ENCODE assay signal across 28 cellular contexts in the genomic region with DNA sequence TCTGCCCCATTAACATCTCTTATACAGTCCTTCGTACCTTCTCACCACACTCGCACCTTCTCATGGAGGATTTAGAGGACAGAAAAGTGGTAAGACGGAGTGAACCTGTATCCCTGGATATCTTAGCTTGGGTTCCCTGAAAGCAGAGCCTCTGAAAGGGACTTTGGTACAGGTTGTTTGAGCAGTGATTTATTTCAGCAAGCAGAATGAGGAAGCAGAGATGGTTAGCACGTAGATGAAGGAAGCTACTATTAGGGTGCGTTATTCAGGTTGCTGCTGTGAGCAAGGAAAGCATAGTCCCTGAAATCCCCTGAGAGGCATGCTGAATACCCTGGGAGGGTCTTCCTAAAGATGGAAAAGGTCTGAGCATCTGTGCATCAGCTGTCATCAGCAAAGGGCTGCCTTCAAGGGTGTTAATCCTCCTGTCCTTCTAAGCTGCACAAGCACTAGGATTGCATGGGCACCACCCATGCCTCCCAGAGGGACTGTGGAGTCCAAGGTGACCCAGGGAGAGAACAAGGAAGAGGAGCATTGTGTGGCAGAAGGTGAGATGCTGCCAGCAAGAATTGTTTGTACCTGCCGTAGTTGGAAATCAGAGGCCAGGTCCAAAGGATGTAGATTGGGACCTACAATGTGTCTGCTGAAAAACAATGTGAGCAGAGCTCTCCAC.
"Had no signal": no experiment of that assay in that cellular context is flagged by ENCODE, and none has a peak within 500 bp of the region (broad histone marks: within the 10 kb centered on the region; RNA-seq: fewer than 3 reads in every experiment).

No MANE protein-coding gene starts in this region.

- H3K36me3 ChIP-seq: left lung, lower lobe of right lung, ovary, prostate gland, stomach, thyroid gland, transverse colon, upper lobe of left lung, vagina had no signal

- H3K27me3 ChIP-seq: left lung, ovary, stomach, testis, thyroid gland, transverse colon, upper lobe of left lung, vagina had no signal

- H3K27ac ChIP-seq: left lung, lower lobe of right lung, ovary, prostate gland, skin epidermis, stomach, testis, thyroid gland, transverse colon, upper lobe of left lung, vagina had no signal

- H3K4me3 Mint-ChIP-seq: naive thymus-derived CD4-positive, alpha-beta T cell; natural killer cell treated with Interleukin-12 subunit alpha and Interleukin-12 subunit beta and Interleukin-15 and Interleukin-18, amount 100 ng/mL, for 72 hours; stimulated activated naive B cell treated with anti-CD40 and anti-IgM and Interleukin-4, amounts not matched to agents 10 μg/mL and 1 μg/mL and 100 μg/mL, for 72 hours had no signal

- ATAC-seq: left cardiac atrium; left lung; lower lobe of right lung; naive thymus-derived CD4-positive, alpha-beta T cell; natural killer cell treated with Interleukin-12 subunit alpha and Interleukin-12 subunit beta and Interleukin-15 and Interleukin-18, amount 100 ng/mL, for 72 hours; right cardiac atrium; sciatic nerve; stimulated activated naive B cell treated with anti-CD40 and anti-IgM and Interleukin-4, amounts not matched to agents 10 μg/mL and 1 μg/mL and 100 μg/mL, for 72 hours; stimulated activated naive CD8-positive, alpha-beta T cell treated with anti-CD3 and anti-CD28 coated beads, Interleukin-15, Interleukin-2, amounts not matched to agents 100 U/mL and 50 U/mL, for 24 hours had no signal

- H3K27ac Mint-ChIP-seq: naive thymus-derived CD4-positive, alpha-beta T cell; natural killer cell treated with Interleukin-12 subunit alpha and Interleukin-12 subunit beta and Interleukin-15 and Interleukin-18, amount 100 ng/mL, for 72 hours; stimulated activated naive B cell treated with anti-CD40 and anti-IgM and Interleukin-4, amounts not matched to agents 10 μg/mL and 1 μg/mL and 100 μg/mL, for 72 hours had no signal

- H3K27me3 Mint-ChIP-seq: natural killer cell treated with Interleukin-12 subunit alpha and Interleukin-12 subunit beta and Interleukin-15 and Interleukin-18, amount 100 ng/mL, for 72 hours; stimulated activated naive B cell treated with anti-CD40 and anti-IgM and Interleukin-4, amounts not matched to agents 10 μg/mL and 1 μg/mL and 100 μg/mL, for 72 hours had no signal

- H3K36me3 Mint-ChIP-seq: naive thymus-derived CD4-positive, alpha-beta T cell; natural killer cell treated with Interleukin-12 subunit alpha and Interleukin-12 subunit beta and Interleukin-15 and Interleukin-18, amount 100 ng/mL, for 72 hours; stimulated activated naive B cell treated with anti-CD40 and anti-IgM and Interleukin-4, amounts not matched to agents 10 μg/mL and 1 μg/mL and 100 μg/mL, for 72 hours had no signal

- DNase-seq: hippocampal formation; kidney glomerular epithelial cell; left cardiac atrium; left lung; lower lobe of right lung; mammary epithelial cell; mesenchymal stem cell; naive thymus-derived CD4-positive, alpha-beta T cell; ovary; posterior cingulate gyrus; retina; right cardiac atrium; stimulated activated CD4-positive, alpha-beta T cell treated with anti-CD3 and anti-CD28 coated beads, Interleukin-12 subunit alpha, Interleukin-12 subunit beta, amount 100 ng/mL, for 4 hours; stimulated activated CD4-positive, alpha-beta T cell treated with anti-CD3 and anti-CD28 coated beads, Interleukin-15, amount 100 ng/mL, for 24 hours; stimulated activated CD4-positive, alpha-beta T cell treated with anti-CD3 and anti-CD28 coated beads, Interleukin-2, amount 100 ng/mL, for 24 hours; stimulated activated CD4-positive, alpha-beta T cell treated with anti-CD3 and anti-CD28 coated beads, Interleukin-4, amount 100 ng/mL, for 1 hour; stimulated activated naive B cell treated with anti-CD40 and anti-IgM and Interleukin-4, amounts not matched to agents 10 μg/mL and 1 μg/mL and 100 μg/mL, for 72 hours; stimulated activated naive CD8-positive, alpha-beta T cell treated with anti-CD3 and anti-CD28 coated beads, Interleukin-15, Interleukin-2, amounts not matched to agents 100 U/mL and 50 U/mL, for 24 hours; stomach; testis; thyroid gland; transverse colon; upper lobe of left lung had no signal

- H3K4me3 ChIP-seq: left lung, lower lobe of right lung, ovary, prostate gland, skin epidermis, stomach, testis, thyroid gland, transverse colon, upper lobe of left lung, vagina had no signal

- H3K9me3 ChIP-seq: lower lobe of right lung, ovary, prostate gland, stomach, testis, thyroid gland, transverse colon, upper lobe of left lung, vagina had no signal

- H3K4me1 ChIP-seq: left lung, lower lobe of right lung, prostate gland, stomach, testis, thyroid gland, transverse colon, upper lobe of left lung, vagina had no signal
